Comparison of ENCODE assay signal across 28 cellular contexts in genomic region chr5:170382790-170383189, GRCh38. TPM values are rescaled to one million over a fixed set of nuclear protein-coding genes. Genes with fewer than 3 reads are reported as not detected.
"Had no signal": no experiment of that assay in that cellular context is flagged by ENCODE, and none has a peak within 500 bp of the region (broad histone marks: within the 10 kb centered on the region; RNA-seq: fewer than 3 reads in every experiment).

No MANE protein-coding gene starts in this region.

- FAIRE-seq: frontal cortex, keratinocyte, urothelium cell line had no signal

- H3K9me3 ChIP-seq: colonic mucosa, esophagus squamous epithelium, lower lobe of right lung, ovary, psoas muscle, spleen, thoracic aorta, tibial nerve, upper lobe of left lung had no signal

- H3K4me3 ChIP-seq: colonic mucosa, esophagus squamous epithelium, lower lobe of right lung, ovary, psoas muscle, skin epidermis, spleen, thoracic aorta, tibial nerve, upper lobe of left lung had no signal

- H3K4me1 ChIP-seq: colonic mucosa, psoas muscle, tibial nerve had no signal

- DNase-seq: colonic mucosa; effector CD8-positive, alpha-beta T cell; endodermal cell; esophagus squamous epithelium; head of caudate nucleus; left ventricle myocardium superior; lower lobe of right lung; natural killer cell; occipital lobe; ovary; posterior cingulate gyrus; psoas muscle; right cardiac atrium; spleen; stimulated activated CD4-positive, alpha-beta T cell treated with anti-CD3 and anti-CD28 coated beads, Interleukin-4, amount 100 ng/mL, for 4 hours; stimulated activated naive CD8-positive, alpha-beta T cell treated with anti-CD3 and anti-CD28 coated beads, Interleukin-15, Interleukin-2, amounts not matched to agents 100 U/mL and 50 U/mL, for 24 hours; upper lobe of left lung had no signal

- H3K27me3 ChIP-seq: colonic mucosa, esophagus squamous epithelium, ovary, tibial nerve, upper lobe of left lung had no signal

- ATAC-seq: left ventricle myocardium superior; natural killer cell; psoas muscle; right cardiac atrium; stimulated activated memory B cell treated with anti-CD40 and anti-IgM and Interleukin-4, amounts not matched to agents 10 μg/mL and 1 μg/mL and 100 μg/mL, for 72 hours; stimulated activated naive CD8-positive, alpha-beta T cell treated with anti-CD3 and anti-CD28 coated beads, Interleukin-15, Interleukin-2, amounts not matched to agents 100 U/mL and 50 U/mL, for 24 hours had no signal

- H3K27ac ChIP-seq: colonic mucosa, epithelial cell of prostate, esophagus squamous epithelium, lower lobe of right lung, ovary, psoas muscle, skin epidermis, spleen, thoracic aorta, tibial nerve, upper lobe of left lung had no signal

- H3K36me3 ChIP-seq: colonic mucosa, esophagus squamous epithelium, lower lobe of right lung, ovary, tibial nerve had no signal

RNA-seq across cellular contexts. Expression of gene KCNMB1, which starts 6.4 kb away (rescaled TPM):
- total RNA-seq: glomerular endothelial cell, renal cortical epithelial cell had no signal
- polyA plus RNA-seq: keratinocyte, neural cell had no signal
